ENCODE assay signal across 11 cellular contexts in the genomic region with DNA sequence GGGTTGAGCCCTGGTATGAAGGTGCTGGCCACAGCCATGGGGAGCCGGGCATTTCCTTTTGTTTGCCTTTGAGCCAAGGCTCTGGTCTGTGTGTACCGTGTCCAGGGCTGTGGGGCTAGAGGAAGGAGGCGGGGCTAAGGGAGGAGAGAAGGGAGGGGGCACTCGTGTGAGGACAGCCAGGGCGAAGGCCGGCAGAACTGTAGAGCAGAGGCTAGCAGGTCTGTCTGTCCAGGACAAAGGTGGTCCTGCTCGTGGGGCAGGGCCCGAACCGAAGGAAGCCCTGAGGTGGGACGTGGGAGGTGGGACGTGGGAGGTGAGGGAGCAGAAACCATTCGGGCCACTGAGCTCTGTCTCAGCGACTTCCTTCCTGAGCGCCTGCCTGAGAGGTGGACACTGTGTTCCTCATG. TPM values are rescaled to one million over a fixed set of nuclear protein-coding genes. Genes with fewer than 3 reads are reported as not detected.
DNase-seq lines count a peak whose midpoint lies in the region; ATAC-seq, FAIRE-seq and TF ChIP-seq lines count a peak whose summit lies in the region.
"Had no signal": no experiment of that assay in that cellular context is flagged by ENCODE, and none has a peak within 500 bp of the region (broad histone marks: within the 10 kb centered on the region; RNA-seq: fewer than 3 reads in every experiment).

No MANE protein-coding gene starts in this region.

- H3K4me1 ChIP-seq in A549 (no peaks in the 10 kb centered on the region; the same call in 2 of the 3 replicates), heart left ventricle (peaks cover 4 to 34% (median 24%) of the 10 kb centered on the region in 12 donors)
- H3K4me1 ChIP-seq: BLaER1 had no signal

- ATAC-seq in A549 (peak; percentile 17 to 35; a peak in 4 of 6 replicates), SK-N-SH treated with all-trans-retinoic acid at 6 μM for 48 hours (peak; percentile 30), heart left ventricle (peak; percentile 65 to 79 (median 66)), omental fat pad (ENCODE audit: low FRiP score) (peak; percentile 39), T-helper 17 cell (no peak)

- no peak overlapping the region for H3K27ac Mint-ChIP-seq in T-helper 17 cell

- no peak overlapping the region for H3K4me2 ChIP-seq in A549
- H3K4me2 ChIP-seq: BLaER1 had no signal

- no peak for FAIRE-seq in A549 (lab: Jason Lieb, UNC)
- FAIRE-seq: endometrium had no signal

- H3K4me1 Mint-ChIP-seq in T-helper 17 cell: peaks cover 5% of the 10 kb centered on the region

- H3K36me3 ChIP-seq in heart left ventricle: peaks cover 0 to 36% (median 28%) of the 10 kb centered on the region in 9 donors

- no peak for TF ChIP-seq POLR2A in A549 (IDR thresholded peaks at IDR 0.05; ENCODE audit: low read length)
- TF ChIP-seq POLR2A in heart left ventricle (IDR thresholded peaks at IDR 0.05): no peak

- intact Hi-C loops in heart left ventricle (cut with DNase I): loop anchor here in 1 of 10 donors (10.0 kb wide), 1 partner anchor 439 kb away; no protein-coding TSS in a partner anchor

- peaks cover 3% of the 10 kb centered on the region for H3K36me3 Mint-ChIP-seq in T-helper 17 cell (ENCODE audit: low read depth)

- H3K27me3 ChIP-seq in heart left ventricle: no peaks in the 10 kb centered on the region
- H3K27me3 ChIP-seq: BLaER1 had no signal

- no peak overlapping the region for H3K4me3 ChIP-seq in A549
- peak overlapping the region in 8 of 12 donors; percentile 1 to 42 (median 32) for H3K4me3 ChIP-seq in heart left ventricle
- H3K4me3 ChIP-seq: BLaER1 had no signal

- no peak for TF ChIP-seq RAD21 in A549 (conservative IDR thresholded peaks at IDR 0.05 in 1 of 2, IDR thresholded peaks at IDR 0.05 in 1 of 2)

- WGBS in A549 (ENCODE audit: missing lambda C conversion rate): 77% methylated on average over 14 of the region's 14 CpGs
- 27 to 52% (median 36%) methylated on average over 11 to 14 of the region's 14 CpGs for WGBS in heart left ventricle, 4 donors

- no peaks in the 10 kb centered on the region for H3K27me3 Mint-ChIP-seq in T-helper 17 cell

- peak overlapping the region in 1 of 2 experiments; percentile 20; a peak in 1 of 6 replicates for H3K27ac ChIP-seq in A549
- peak overlapping the region in 11 of 12 donors; percentile 26 to 77 (median 57) for H3K27ac ChIP-seq in heart left ventricle
- H3K27ac ChIP-seq: BLaER1 had no signal

- no peak for TF ChIP-seq CTCF in A549 (IDR thresholded peaks at IDR 0.05)
- no peak for TF ChIP-seq CTCF in heart left ventricle (IDR thresholded peaks at IDR 0.05)
- TF ChIP-seq CTCF in omental fat pad (IDR thresholded peaks at IDR 0.05): no peak

- TF ChIP-seq EP300 in A549 (IDR thresholded peaks at IDR 0.05): no peak

- H3K9me3 ChIP-seq in A549: no peaks in the 10 kb centered on the region
- H3K9me3 ChIP-seq in heart left ventricle: no peaks in the 10 kb centered on the region
- no peaks in the 10 kb centered on the region for H3K9me3 ChIP-seq in T-helper 17 cell (ENCODE audit: control insufficient read depth, low read length, poor library complexity, severe bottlenecking)
- H3K9me3 ChIP-seq: BLaER1 had no signal

- H3K4me3 Mint-ChIP-seq in T-helper 17 cell: no peak overlapping the region

- CTCF ChIA-PET in A549 (lab: Yijun Ruan, JAX): interaction anchor here (0.5 to 6.5 kb wide), 6 partner anchors 10 to 943 kb away, joined by 3 to 59 read pairs (median 6); partner anchors contain the start of gene RUSC2

- DNase-seq in A549 (ENCODE audit: low read depth in 1 of 2, low spot score in 1 of 2): no peak
- peak in 3 of 5 donors; percentile 51 to 53 (median 51) for DNase-seq in heart left ventricle
- no peak for DNase-seq in omental fat pad (ENCODE audit: low spot score)
- DNase-seq in NCI-H1048 (lab: John Stamatoyannopoulos, UW): no peak
- no peak for DNase-seq in T-helper 17 cell
- DNase-seq in middle frontal gyrus (ENCODE audit: extremely low spot score, low spot score): no peak
- no peak for DNase-seq in HK-2 (ENCODE audit: unreplicated experiment)
- DNase-seq: NCI-H2081 had no signal

- POLR2A ChIA-PET in A549 (lab: Yijun Ruan, JAX): no interaction called here

TF ChIP-seq in A549, 52 proteins besides CTCF, POLR2A, EP300 and RAD21:
- TF ChIP-seq KDM5A (IDR thresholded peaks at IDR 0.05) (no peak), HOXB13 (CRISPR knock-in tag; IDR thresholded peaks at IDR 0.05; ENCODE audit: low read depth) (no peak), SREBF2 (IDR thresholded peaks at IDR 0.05) (no peak), ZC3H11A (IDR thresholded peaks at IDR 0.05) (no peak), JUN (IDR thresholded peaks at IDR 0.05) (no peak), HES2 (IDR thresholded peaks at IDR 0.05) (no peak), TFCP2L1 (CRISPR knock-in tag; IDR thresholded peaks at IDR 0.05) (no peak), HOXB5 (CRISPR knock-in tag; IDR thresholded peaks at IDR 0.05) (no peak), HOXA7 (CRISPR knock-in tag; IDR thresholded peaks at IDR 0.05) (no peak), CBX2 (IDR thresholded peaks at IDR 0.05; ENCODE audit: borderline replicate concordance, low read depth) (no peak), FOXS1 (CRISPR knock-in tag; IDR thresholded peaks at IDR 0.05) (no peak), BHLHE40 (IDR thresholded peaks at IDR 0.05; ENCODE audit: low read depth, low read length) (no peak)
- TF ChIP-seq, protein P1, sequence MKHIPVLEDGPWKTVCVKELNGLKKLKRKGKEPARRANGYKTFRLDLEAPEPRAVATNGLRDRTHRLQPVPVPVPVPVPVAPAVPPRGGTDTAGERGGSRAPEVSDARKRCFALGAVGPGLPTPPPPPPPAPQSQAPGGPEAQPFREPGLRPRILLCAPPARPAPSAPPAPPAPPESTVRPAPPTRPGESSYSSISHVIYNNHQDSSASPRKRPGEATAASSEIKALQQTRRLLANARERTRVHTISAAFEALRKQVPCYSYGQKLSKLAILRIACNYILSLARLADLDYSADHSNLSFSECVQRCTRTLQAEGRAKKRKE (CRISPR knock-in tag; IDR thresholded peaks at IDR 0.05; ENCODE audit: low read depth): no peak

TF ChIP-seq in SK-N-SH treated with all-trans-retinoic acid at 6 μM for 48 hours, 23 proteins besides CTCF, POLR2A, EP300 and RAD21 (continues in another document):
- TF ChIP-seq, protein P2, sequence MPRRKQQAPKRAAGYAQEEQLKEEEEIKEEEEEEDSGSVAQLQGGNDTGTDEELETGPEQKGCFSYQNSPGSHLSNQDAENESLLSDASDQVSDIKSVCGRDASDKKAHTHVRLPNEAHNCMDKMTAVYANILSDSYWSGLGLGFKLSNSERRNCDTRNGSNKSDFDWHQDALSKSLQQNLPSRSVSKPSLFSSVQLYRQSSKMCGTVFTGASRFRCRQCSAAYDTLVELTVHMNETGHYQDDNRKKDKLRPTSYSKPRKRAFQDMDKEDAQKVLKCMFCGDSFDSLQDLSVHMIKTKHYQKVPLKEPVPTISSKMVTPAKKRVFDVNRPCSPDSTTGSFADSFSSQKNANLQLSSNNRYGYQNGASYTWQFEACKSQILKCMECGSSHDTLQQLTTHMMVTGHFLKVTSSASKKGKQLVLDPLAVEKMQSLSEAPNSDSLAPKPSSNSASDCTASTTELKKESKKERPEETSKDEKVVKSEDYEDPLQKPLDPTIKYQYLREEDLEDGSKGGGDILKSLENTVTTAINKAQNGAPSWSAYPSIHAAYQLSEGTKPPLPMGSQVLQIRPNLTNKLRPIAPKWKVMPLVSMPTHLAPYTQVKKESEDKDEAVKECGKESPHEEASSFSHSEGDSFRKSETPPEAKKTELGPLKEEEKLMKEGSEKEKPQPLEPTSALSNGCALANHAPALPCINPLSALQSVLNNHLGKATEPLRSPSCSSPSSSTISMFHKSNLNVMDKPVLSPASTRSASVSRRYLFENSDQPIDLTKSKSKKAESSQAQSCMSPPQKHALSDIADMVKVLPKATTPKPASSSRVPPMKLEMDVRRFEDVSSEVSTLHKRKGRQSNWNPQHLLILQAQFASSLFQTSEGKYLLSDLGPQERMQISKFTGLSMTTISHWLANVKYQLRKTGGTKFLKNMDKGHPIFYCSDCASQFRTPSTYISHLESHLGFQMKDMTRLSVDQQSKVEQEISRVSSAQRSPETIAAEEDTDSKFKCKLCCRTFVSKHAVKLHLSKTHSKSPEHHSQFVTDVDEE (CRISPR knock-in tag; IDR thresholded peaks at IDR 0.05): no peak
- TF ChIP-seq SNAI2 (CRISPR knock-in tag; IDR thresholded peaks at IDR 0.05): no peak
- no peak for TF ChIP-seq CSRNP3 (CRISPR knock-in tag; IDR thresholded peaks at IDR 0.05)
- TF ChIP-seq ARNTL (CRISPR knock-in tag; IDR thresholded peaks at IDR 0.05; ENCODE audit: borderline replicate concordance, low read depth): no peak
- TF ChIP-seq OSR1 (CRISPR knock-in tag; IDR thresholded peaks at IDR 0.05): no peak
- TF ChIP-seq ZNF70 (CRISPR knock-in tag; IDR thresholded peaks at IDR 0.05): no peak

RNA-seq across cellular contexts. Expression of gene TESK1, which starts 41.3 kb away (rescaled TPM):
- polyA plus RNA-seq in A549 (2011; rRNA removed) (16.5 and 17.4 TPM in 2 replicates), A549 (2017; fragmentation: RNase III; extraction: RNeasy Plus Mini Kit Qiagen cat#74134 plus additional on column Dnase treatment) (29.9 to 33.0 TPM (median 30.6 TPM) in 3 replicates), heart left ventricle (10 to 100 TPM; 33.3 to 40.8 TPM)
- polyA plus RNA-seq in A549 (2012; cell fraction: cytosol; rRNA removed): 18.7 and 25.6 TPM in 2 replicates
- polyA plus RNA-seq in A549 (2012; cell fraction: nucleus; rRNA removed): 57.5 and 63.3 TPM in 2 replicates
- polyA minus RNA-seq in A549 (2011; rRNA and poly(A)+ RNA removed): 16.1 and 20.1 TPM in 2 replicates
- total RNA-seq in heart left ventricle (10 to 100 TPM; 19.8 to 47.6 (median 24.5) TPM), omental fat pad (10 to 100 TPM; 29.6 to 53.0 (median 36.5) TPM), T-helper 17 cell (10 to 100 TPM; 31.7 to 31.9 TPM)

RNA-seq across cellular contexts. Expression of gene CD72, which starts 54.4 kb away (rescaled TPM):
- polyA plus RNA-seq in A549 (2011; rRNA removed): 0.87 and 1.2 TPM in 2 replicates
- 0.17 and 0.19 TPM in 2 replicates for polyA plus RNA-seq in A549 (2012; cell fraction: cytosol; rRNA removed)
- 1.2 and 1.4 TPM in 2 replicates for polyA plus RNA-seq in A549 (2012; cell fraction: nucleus; rRNA removed)
- polyA plus RNA-seq in A549 (2017; fragmentation: RNase III; extraction: RNeasy Plus Mini Kit Qiagen cat#74134 plus additional on column Dnase treatment): 0.10 to 0.55 TPM (median 0.44 TPM) in 3 replicates
- 0.74 and 0.92 TPM in 2 replicates for polyA minus RNA-seq in A549 (2011; rRNA and poly(A)+ RNA removed)
- total RNA-seq in heart left ventricle: 1 to 10 TPM in 4 of 9 donors, under 1 TPM in 3, not detected in 2; 0.46 to 10.0 (median 1.2) TPM
- polyA plus RNA-seq in heart left ventricle: under 1 TPM; 0.38 to 0.76 TPM
- total RNA-seq in omental fat pad: 10 to 100 TPM in 1 of 4 donors, 1 to 10 TPM in 3; 1.6 to 15.5 (median 4.9) TPM
- total RNA-seq in T-helper 17 cell: 1 to 10 TPM; 3.5 to 8.1 TPM

Comparison
In these comparisons a context has a peak if more than half of its experiments do, and no peak if none do; other contexts are left out.
1. DNase-seq: peak in heart left ventricle (3 of 5); none in A549 (0 of 2), omental fat pad (single experiment), NCI-H1048 (single experiment), T-helper 17 cell (0 of 3), middle frontal gyrus (single experiment) and HK-2 (single experiment).